31 cellular contexts compared by ENCODE assay signal in genomic region chr16:79929260-79929977, GRCh38.
"Had no signal": no experiment of that assay in that cellular context is flagged by ENCODE, and none has a peak within 500 bp of the region (broad histone marks: within the 10 kb centered on the region; RNA-seq: fewer than 3 reads in every experiment).

No MANE protein-coding gene starts in this region.

- H3K27ac ChIP-seq: adrenal gland, ascending aorta, cardiac muscle cell, colonic mucosa, dorsolateral prefrontal cortex, neutrophil, parathyroid adenoma, psoas muscle, spleen, thoracic aorta, upper lobe of right lung, VCaP had no signal

- DNase-seq: activated CD4-positive, alpha-beta T cell treated with anti-CD3 and anti-CD28 coated beads for 4 hours; activated CD4-positive, alpha-beta T cell treated with anti-CD3 and anti-CD28 coated beads, Interleukin-2, amount 50 U/mL, for 4 hours; activated effector memory CD4-positive, alpha-beta T cell treated with Interleukin-2 at 50 U/mL for 16 hours; activated naive CD4-positive, alpha-beta T cell treated with Interleukin-2 at 50 U/mL for 16 hours; adrenal gland; cerebellar nuclear complex; colonic mucosa; dorsolateral prefrontal cortex; effector memory CD4-positive, alpha-beta T cell; foreskin melanocyte; hypothalamus; immature natural killer cell; kidney; mammary epithelial cell; naive B cell; nephron progenitor cell; psoas muscle; SK-N-SH; spleen; stimulated activated naive CD4-positive, alpha-beta T cell treated with Interleukin-2 at 50 U/mL for 16 hours; SW 1271; T-helper 9 cell; upper lobe of right lung had no signal

- H3K9me3 ChIP-seq: adrenal gland, ascending aorta, colonic mucosa, neutrophil, psoas muscle, SK-N-SH, spleen, thoracic aorta, upper lobe of right lung had no signal

- H3K27me3 ChIP-seq: adrenal gland, ascending aorta, colonic mucosa, neutrophil, spleen, upper lobe of right lung had no signal

- ATAC-seq: left colon, psoas muscle, upper lobe of right lung had no signal

- H3K4me1 ChIP-seq: adrenal gland, ascending aorta, colonic mucosa, parathyroid adenoma, psoas muscle, spleen, upper lobe of right lung had no signal

- H3K36me3 ChIP-seq: adrenal gland, ascending aorta, cardiac muscle cell, colonic mucosa, neutrophil, spleen, thoracic aorta, upper lobe of right lung had no signal

- FAIRE-seq: kidney, TTC549 had no signal

- H3K4me3 ChIP-seq: adrenal gland, ascending aorta, cardiac muscle cell, colonic mucosa, dorsolateral prefrontal cortex, psoas muscle, spleen, thoracic aorta, upper lobe of right lung had no signal
